In genomic region chr11:4345366-4345765, GRCh38 we compare ENCODE assay signal across 4 cellular contexts. TPM values are rescaled to one million over a fixed set of nuclear protein-coding genes. Genes with fewer than 3 reads are reported as not detected.
"Had no signal": no experiment of that assay in that cellular context is flagged by ENCODE, and none has a peak within 500 bp of the region (broad histone marks: within the 10 kb centered on the region; RNA-seq: fewer than 3 reads in every experiment).

No MANE protein-coding gene starts in this region.

RNA-seq across cellular contexts. Expression of gene OR52B4, which starts 22.8 kb away (rescaled TPM):
- total RNA-seq: LHCN-M2, M059J, MCF 10A, NCI-H460 had no signal
